1 cellular context compared by ENCODE assay signal in the genomic region with DNA sequence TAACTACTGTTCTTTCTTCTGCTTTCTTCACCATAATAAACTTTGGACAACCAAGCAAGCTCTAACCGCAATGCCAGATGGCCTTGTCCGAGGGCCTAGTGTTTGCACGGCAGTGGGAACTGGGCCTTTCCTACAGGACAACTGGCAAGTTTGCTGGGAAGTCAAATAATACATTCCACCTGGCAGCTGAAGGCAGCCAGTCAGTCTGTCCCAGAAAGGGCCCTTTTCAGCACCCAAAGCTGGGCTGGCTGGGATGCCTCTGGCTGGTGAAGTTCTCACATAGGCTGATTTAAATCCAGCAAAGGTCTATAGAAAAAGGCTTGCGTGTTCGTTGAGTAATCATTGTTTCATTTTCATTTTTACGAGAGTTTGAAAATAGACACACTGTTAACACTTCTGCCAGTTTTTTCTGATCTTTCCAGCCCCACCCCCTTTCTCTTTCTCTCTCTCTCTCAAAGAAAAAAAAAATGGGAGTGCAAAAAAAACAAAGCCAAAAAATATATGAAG.
TF ChIP-seq lines count a peak whose summit lies in the region.

No MANE protein-coding gene starts in this region.

TF ChIP-seq in HepG2, 621 proteins besides CTCF, POLR2A, EP300 and RAD21 (continued from another document and continues in another):
- TF ChIP-seq, protein P1, sequence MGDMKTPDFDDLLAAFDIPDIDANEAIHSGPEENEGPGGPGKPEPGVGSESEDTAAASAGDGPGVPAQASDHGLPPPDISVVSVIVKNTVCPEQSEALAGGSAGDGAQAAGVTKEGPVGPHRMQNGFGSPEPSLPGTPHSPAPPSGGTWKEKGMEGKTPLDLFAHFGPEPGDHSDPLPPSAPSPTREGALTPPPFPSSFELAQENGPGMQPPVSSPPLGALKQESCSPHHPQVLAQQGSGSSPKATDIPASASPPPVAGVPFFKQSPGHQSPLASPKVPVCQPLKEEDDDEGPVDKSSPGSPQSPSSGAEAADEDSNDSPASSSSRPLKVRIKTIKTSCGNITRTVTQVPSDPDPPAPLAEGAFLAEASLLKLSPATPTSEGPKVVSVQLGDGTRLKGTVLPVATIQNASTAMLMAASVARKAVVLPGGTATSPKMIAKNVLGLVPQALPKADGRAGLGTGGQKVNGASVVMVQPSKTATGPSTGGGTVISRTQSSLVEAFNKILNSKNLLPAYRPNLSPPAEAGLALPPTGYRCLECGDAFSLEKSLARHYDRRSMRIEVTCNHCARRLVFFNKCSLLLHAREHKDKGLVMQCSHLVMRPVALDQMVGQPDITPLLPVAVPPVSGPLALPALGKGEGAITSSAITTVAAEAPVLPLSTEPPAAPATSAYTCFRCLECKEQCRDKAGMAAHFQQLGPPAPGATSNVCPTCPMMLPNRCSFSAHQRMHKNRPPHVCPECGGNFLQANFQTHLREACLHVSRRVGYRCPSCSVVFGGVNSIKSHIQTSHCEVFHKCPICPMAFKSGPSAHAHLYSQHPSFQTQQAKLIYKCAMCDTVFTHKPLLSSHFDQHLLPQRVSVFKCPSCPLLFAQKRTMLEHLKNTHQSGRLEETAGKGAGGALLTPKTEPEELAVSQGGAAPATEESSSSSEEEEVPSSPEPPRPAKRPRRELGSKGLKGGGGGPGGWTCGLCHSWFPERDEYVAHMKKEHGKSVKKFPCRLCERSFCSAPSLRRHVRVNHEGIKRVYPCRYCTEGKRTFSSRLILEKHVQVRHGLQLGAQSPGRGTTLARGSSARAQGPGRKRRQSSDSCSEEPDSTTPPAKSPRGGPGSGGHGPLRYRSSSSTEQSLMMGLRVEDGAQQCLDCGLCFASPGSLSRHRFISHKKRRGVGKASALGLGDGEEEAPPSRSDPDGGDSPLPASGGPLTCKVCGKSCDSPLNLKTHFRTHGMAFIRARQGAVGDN (CRISPR knock-in tag; IDR thresholded peaks at IDR 0.05): 0 out of 2 replicates have a peak, but pooled peaks have one; percentile 11
- TF ChIP-seq MED1 (CRISPR knock-in tag; IDR thresholded peaks at IDR 0.05) (peak; percentile 18; the same call in 1 of the 2 replicates), STAT5B (CRISPR knock-in tag; IDR thresholded peaks at IDR 0.05) (no peak), FOXO1 (CRISPR knock-in tag; IDR thresholded peaks at IDR 0.05) (0 out of 2 replicates have a peak, but pooled peaks have one; percentile 18), NCOA2 (CRISPR knock-in tag; IDR thresholded peaks at IDR 0.05) (no peak; the same call in 1 of the 2 replicates), RBM22 (optimal IDR thresholded peaks at IDR 0.05; ENCODE audit: low read length) (no peak), XRCC5 (optimal IDR thresholded peaks at IDR 0.05; ENCODE audit: low read length) (peak; percentile 61), UBTF (CRISPR knock-in tag; IDR thresholded peaks at IDR 0.05) (peak; percentile 90), ZFY (CRISPR knock-in tag; IDR thresholded peaks at IDR 0.05) (peak; percentile 81), ZNF644 (CRISPR knock-in tag; IDR thresholded peaks at IDR 0.05; ENCODE audit: low read depth) (peak; percentile 82), HNRNPL (IDR thresholded peaks at IDR 0.05; ENCODE audit: low read depth, low read length) (0 out of 2 replicates have a peak, but pooled peaks have one; percentile 36), ZFX (CRISPR knock-in tag; IDR thresholded peaks at IDR 0.05; ENCODE audit: low read depth) (peak; percentile 86), PHF5A (CRISPR knock-in tag; IDR thresholded peaks at IDR 0.05; ENCODE audit: low read depth, unreplicated experiment) (no peak), FOXA1 (IDR thresholded peaks at IDR 0.05) (no peak), FOXA1 (CRISPR knock-in tag; IDR thresholded peaks at IDR 0.05) (peak; percentile 42; the same call in 1 of the 2 replicates), ZFP36L1 (CRISPR knock-in tag; IDR thresholded peaks at IDR 0.05) (no peak), PRPF4 (IDR thresholded peaks at IDR 0.05; ENCODE audit: low read depth, low read length, poor library complexity, severe bottlenecking) (no peak), ZNF292 (CRISPR knock-in tag; IDR thresholded peaks at IDR 0.05; ENCODE audit: borderline replicate concordance, low read depth) (peak; percentile 71; the same call in 1 of the 2 replicates), KAT8 (CRISPR knock-in tag; IDR thresholded peaks at IDR 0.05) (0 out of 2 replicates have a peak, but pooled peaks have one; percentile 36), SAP130 (CRISPR knock-in tag; IDR thresholded peaks at IDR 0.05; ENCODE audit: low read depth) (0 out of 2 replicates have a peak, but pooled peaks have one; percentile 23), ZEB1 (IDR thresholded peaks at IDR 0.05; ENCODE audit: insufficient replicate concordance, low read depth) (no peak), TBX2 (CRISPR knock-in tag; IDR thresholded peaks at IDR 0.05; ENCODE audit: borderline replicate concordance) (0 out of 2 replicates have a peak, but pooled peaks have one; percentile 36), FOXA3 (CRISPR knock-in tag; IDR thresholded peaks at IDR 0.05) (peak; percentile 39; the same call in 1 of the 2 replicates), TEAD3 (CRISPR knock-in tag; optimal IDR thresholded peaks at IDR 0.05; ENCODE audit: borderline replicate concordance) (peak; percentile 79), FOSL2 (CRISPR knock-in tag; IDR thresholded peaks at IDR 0.05) (peak; percentile 39; the same call in 1 of the 2 replicates), IRF2 (CRISPR knock-in tag; IDR thresholded peaks at IDR 0.05) (peak; percentile 33; the same call in 1 of the 2 replicates), SPEN (CRISPR knock-in tag; IDR thresholded peaks at IDR 0.05; ENCODE audit: low read depth) (peak; percentile 52; the same call in 1 of the 2 replicates), LCORL (IDR thresholded peaks at IDR 0.05) (0 out of 2 replicates have a peak, but pooled peaks have one; percentile 3), LCORL (CRISPR knock-in tag; IDR thresholded peaks at IDR 0.05) (peak; percentile 37; the same call in 1 of the 2 replicates), RNF2 (conservative IDR thresholded peaks at IDR 0.05; ENCODE audit: low read depth) (no peak), CBFB (CRISPR knock-in tag; IDR thresholded peaks at IDR 0.05) (peak; percentile 86), NONO (IDR thresholded peaks at IDR 0.05) (no peak), NONO (CRISPR knock-in tag; conservative IDR thresholded peaks at IDR 0.05) (no peak), ZNF615 (CRISPR knock-in tag; IDR thresholded peaks at IDR 0.05; ENCODE audit: borderline replicate concordance) (0 out of 2 replicates have a peak, but pooled peaks have one; percentile 62), BCL6 (CRISPR knock-in tag; IDR thresholded peaks at IDR 0.05) (peak; percentile 27; the same call in 1 of the 2 replicates), SOX13 (IDR thresholded peaks at IDR 0.05) (no peak), SOX13 (CRISPR knock-in tag; conservative IDR thresholded peaks at IDR 0.05 in 1 of 2, IDR thresholded peaks at IDR 0.05 in 1 of 2) (peak in 1 of 2 experiments; percentile 58; a peak in 1 of 4 replicates), FOXJ3 (CRISPR knock-in tag; IDR thresholded peaks at IDR 0.05; ENCODE audit: borderline replicate concordance) (peak; percentile 38; the same call in 1 of the 2 replicates), ETV5 (CRISPR knock-in tag; IDR thresholded peaks at IDR 0.05; ENCODE audit: borderline replicate concordance) (peak; percentile 23; the same call in 1 of the 2 replicates), RXRA (CRISPR knock-in tag; IDR thresholded peaks at IDR 0.05) (peak; percentile 58; the same call in 1 of the 2 replicates), SOX5 (CRISPR knock-in tag; IDR thresholded peaks at IDR 0.05; ENCODE audit: borderline replicate concordance) (0 out of 2 replicates have a peak, but pooled peaks have one; percentile 9), ZMYM2 (CRISPR knock-in tag; IDR thresholded peaks at IDR 0.05) (no peak), SALL1 (CRISPR knock-in tag; IDR thresholded peaks at IDR 0.05) (peak; percentile 60), CBX5 (CRISPR knock-in tag; IDR thresholded peaks at IDR 0.05; ENCODE audit: borderline replicate concordance) (0 out of 2 replicates have a peak, but pooled peaks have one; percentile 37), GATAD2A (CRISPR knock-in tag; IDR thresholded peaks at IDR 0.05) (peak; percentile 54), PHF21A (CRISPR knock-in tag; IDR thresholded peaks at IDR 0.05) (peak; percentile 73; the same call in 1 of the 2 replicates), ZFP41 (CRISPR knock-in tag; IDR thresholded peaks at IDR 0.05; ENCODE audit: borderline replicate concordance) (no peak), POGZ (CRISPR knock-in tag; IDR thresholded peaks at IDR 0.05) (no peak)
- TF ChIP-seq, protein P2, sequence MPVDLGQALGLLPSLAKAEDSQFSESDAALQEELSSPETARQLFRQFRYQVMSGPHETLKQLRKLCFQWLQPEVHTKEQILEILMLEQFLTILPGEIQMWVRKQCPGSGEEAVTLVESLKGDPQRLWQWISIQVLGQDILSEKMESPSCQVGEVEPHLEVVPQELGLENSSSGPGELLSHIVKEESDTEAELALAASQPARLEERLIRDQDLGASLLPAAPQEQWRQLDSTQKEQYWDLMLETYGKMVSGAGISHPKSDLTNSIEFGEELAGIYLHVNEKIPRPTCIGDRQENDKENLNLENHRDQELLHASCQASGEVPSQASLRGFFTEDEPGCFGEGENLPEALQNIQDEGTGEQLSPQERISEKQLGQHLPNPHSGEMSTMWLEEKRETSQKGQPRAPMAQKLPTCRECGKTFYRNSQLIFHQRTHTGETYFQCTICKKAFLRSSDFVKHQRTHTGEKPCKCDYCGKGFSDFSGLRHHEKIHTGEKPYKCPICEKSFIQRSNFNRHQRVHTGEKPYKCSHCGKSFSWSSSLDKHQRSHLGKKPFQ (CRISPR knock-in tag; IDR thresholded peaks at IDR 0.05; ENCODE audit: insufficient replicate concordance): peak; percentile 26
- TF ChIP-seq, protein P3, sequence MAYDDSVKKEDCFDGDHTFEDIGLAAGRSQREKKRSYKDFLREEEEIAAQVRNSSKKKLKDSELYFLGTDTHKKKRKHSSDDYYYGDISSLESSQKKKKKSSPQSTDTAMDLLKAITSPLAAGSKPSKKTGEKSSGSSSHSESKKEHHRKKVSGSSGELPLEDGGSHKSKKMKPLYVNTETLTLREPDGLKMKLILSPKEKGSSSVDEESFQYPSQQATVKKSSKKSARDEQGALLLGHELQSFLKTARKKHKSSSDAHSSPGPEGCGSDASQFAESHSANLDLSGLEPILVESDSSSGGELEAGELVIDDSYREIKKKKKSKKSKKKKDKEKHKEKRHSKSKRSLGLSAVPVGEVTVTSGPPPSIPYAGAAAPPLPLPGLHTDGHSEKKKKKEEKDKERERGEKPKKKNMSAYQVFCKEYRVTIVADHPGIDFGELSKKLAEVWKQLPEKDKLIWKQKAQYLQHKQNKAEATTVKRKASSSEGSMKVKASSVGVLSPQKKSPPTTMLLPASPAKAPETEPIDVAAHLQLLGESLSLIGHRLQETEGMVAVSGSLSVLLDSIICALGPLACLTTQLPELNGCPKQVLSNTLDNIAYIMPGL (CRISPR knock-in tag; IDR thresholded peaks at IDR 0.05; ENCODE audit: borderline replicate concordance in 1 of 2, low read depth in 1 of 2): peak in 1 of 2 experiments; percentile 23; a peak in 1 of 4 replicates
- TF ChIP-seq, protein P4, sequence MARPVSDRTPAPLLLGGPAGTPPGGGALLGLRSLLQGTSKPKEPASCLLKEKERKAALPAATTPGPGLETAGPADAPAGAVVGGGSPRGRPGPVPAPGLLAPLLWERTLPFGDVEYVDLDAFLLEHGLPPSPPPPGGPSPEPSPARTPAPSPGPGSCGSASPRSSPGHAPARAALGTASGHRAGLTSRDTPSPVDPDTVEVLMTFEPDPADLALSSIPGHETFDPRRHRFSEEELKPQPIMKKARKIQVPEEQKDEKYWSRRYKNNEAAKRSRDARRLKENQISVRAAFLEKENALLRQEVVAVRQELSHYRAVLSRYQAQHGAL (CRISPR knock-in tag; IDR thresholded peaks at IDR 0.05; ENCODE audit: not compliant biosample characterization): no peak
- TF ChIP-seq, protein P5, sequence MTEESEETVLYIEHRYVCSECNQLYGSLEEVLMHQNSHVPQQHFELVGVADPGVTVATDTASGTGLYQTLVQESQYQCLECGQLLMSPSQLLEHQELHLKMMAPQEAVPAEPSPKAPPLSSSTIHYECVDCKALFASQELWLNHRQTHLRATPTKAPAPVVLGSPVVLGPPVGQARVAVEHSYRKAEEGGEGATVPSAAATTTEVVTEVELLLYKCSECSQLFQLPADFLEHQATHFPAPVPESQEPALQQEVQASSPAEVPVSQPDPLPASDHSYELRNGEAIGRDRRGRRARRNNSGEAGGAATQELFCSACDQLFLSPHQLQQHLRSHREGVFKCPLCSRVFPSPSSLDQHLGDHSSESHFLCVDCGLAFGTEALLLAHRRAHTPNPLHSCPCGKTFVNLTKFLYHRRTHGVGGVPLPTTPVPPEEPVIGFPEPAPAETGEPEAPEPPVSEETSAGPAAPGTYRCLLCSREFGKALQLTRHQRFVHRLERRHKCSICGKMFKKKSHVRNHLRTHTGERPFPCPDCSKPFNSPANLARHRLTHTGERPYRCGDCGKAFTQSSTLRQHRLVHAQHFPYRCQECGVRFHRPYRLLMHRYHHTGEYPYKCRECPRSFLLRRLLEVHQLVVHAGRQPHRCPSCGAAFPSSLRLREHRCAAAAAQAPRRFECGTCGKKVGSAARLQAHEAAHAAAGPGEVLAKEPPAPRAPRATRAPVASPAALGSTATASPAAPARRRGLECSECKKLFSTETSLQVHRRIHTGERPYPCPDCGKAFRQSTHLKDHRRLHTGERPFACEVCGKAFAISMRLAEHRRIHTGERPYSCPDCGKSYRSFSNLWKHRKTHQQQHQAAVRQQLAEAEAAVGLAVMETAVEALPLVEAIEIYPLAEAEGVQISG (CRISPR knock-in tag; IDR thresholded peaks at IDR 0.05): 0 out of 2 replicates have a peak, but pooled peaks have one; percentile 26
- TF ChIP-seq, protein P6, sequence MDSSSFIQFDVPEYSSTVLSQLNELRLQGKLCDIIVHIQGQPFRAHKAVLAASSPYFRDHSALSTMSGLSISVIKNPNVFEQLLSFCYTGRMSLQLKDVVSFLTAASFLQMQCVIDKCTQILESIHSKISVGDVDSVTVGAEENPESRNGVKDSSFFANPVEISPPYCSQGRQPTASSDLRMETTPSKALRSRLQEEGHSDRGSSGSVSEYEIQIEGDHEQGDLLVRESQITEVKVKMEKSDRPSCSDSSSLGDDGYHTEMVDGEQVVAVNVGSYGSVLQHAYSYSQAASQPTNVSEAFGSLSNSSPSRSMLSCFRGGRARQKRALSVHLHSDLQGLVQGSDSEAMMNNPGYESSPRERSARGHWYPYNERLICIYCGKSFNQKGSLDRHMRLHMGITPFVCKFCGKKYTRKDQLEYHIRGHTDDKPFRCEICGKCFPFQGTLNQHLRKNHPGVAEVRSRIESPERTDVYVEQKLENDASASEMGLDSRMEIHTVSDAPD (CRISPR knock-in tag; IDR thresholded peaks at IDR 0.05): peak; percentile 80; the same call in 1 of the 2 replicates
